9 cellular contexts compared by ENCODE assay signal in the genomic region with DNA sequence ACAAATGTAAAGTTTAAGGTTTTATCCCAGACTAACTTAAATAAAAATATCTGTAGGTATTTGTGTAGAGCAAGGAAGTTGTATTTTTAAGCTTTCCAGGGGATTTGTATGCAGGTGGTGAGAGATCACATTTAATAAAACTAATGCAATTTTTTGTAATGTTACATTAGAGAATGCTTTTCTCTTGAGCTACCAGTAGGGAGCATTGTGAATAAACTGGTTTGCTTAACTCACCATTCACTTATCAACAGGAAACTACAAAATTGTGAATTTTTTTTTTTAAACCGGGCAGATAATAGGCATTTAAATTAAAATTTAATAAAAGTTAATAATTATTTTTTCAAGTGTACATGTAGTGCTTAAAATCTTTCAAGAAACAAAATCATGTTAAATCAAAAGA.
DNase-seq lines count a peak whose midpoint lies in the region; FAIRE-seq and TF ChIP-seq lines count a peak whose summit lies in the region.
"Had no signal": no experiment of that assay in that cellular context is flagged by ENCODE, and none has a peak within 500 bp of the region (broad histone marks: within the 10 kb centered on the region; RNA-seq: fewer than 3 reads in every experiment).

No MANE protein-coding gene starts in this region.

- H3K9ac ChIP-seq in keratinocyte (ENCODE audit: control insufficient read depth, extremely low read depth, insufficient read depth, low read length) = no peak overlapping the region

- H3K9me3 ChIP-seq in keratinocyte (ENCODE audit: control insufficient read depth, low read depth, low read length) = no peaks in the 10 kb centered on the region

- in situ Hi-C loops in GM13977 (cut with MboI; ENCODE audit: low pct_unique_long_range_greater_than_20kb, low sequenced_read_pairs, unreplicated experiment) = no loop called here

- no peak overlapping the region for H3K4me2 ChIP-seq in keratinocyte (ENCODE audit: control insufficient read depth, extremely low read depth, insufficient read depth, low read depth, low read length)

- no peaks in the 10 kb centered on the region for H3K9me1 ChIP-seq in keratinocyte (ENCODE audit: control insufficient read depth, extremely low read depth, insufficient read depth, low read length)

- H3K27ac ChIP-seq in keratinocyte (ENCODE audit: control insufficient read depth, insufficient read depth, low read length) = no peak overlapping the region

- H4K20me1 ChIP-seq in keratinocyte (ENCODE audit: control insufficient read depth, extremely low read depth, insufficient read depth, low read length) = no peaks in the 10 kb centered on the region

- dilution Hi-C loops in keratinocyte (cut with MboI; ENCODE audit: extremely low pct_ligation_motif_present, low sequenced_read_pairs) = no loop called here

- H3K79me2 ChIP-seq in keratinocyte (ENCODE audit: control insufficient read depth, insufficient read depth, low read length) = no peaks in the 10 kb centered on the region

- DNase-seq in AG10803 (ENCODE audit: low read depth) = peak; percentile 36
- no peak for DNase-seq in GM13977 (ENCODE audit: low spot score)
- no peak for DNase-seq in keratinocyte (ENCODE audit: low read depth, low spot score)
- DNase-seq in NCI-H2171 treated with DMSO at 0.1 percent for 48 hours (lab: John Stamatoyannopoulos, UW) = no peak
- DNase-seq in DMS79 treated with DMSO at 0.1 percent for 48 hours (lab: John Stamatoyannopoulos, UW) = no peak
- DNase-seq in inferior parietal cortex (ENCODE audit: extremely low spot score) = no peak
- DNase-seq in HK-2 (ENCODE audit: unreplicated experiment) = no peak

- H2AFZ ChIP-seq in keratinocyte (ENCODE audit: control insufficient read depth, low read length) = no peak overlapping the region

- no peaks in the 10 kb centered on the region for H3K27me3 ChIP-seq in keratinocyte (ENCODE audit: control insufficient read depth, extremely low read depth, insufficient read depth, low read length)

- H3K4me1 ChIP-seq in keratinocyte (ENCODE audit: control insufficient read depth, extremely low read depth, insufficient read depth, low read length) = no peaks in the 10 kb centered on the region

- peak; percentile 58 for TF ChIP-seq CTCF in AG10803 (conservative IDR thresholded peaks at IDR 0.05; ENCODE audit: low read length)
- TF ChIP-seq CTCF in GM13977 (IDR thresholded peaks at IDR 0.05; ENCODE audit: extremely low read depth, insufficient read depth, missing control alignments) = peak; percentile 35
- peak in 2 of 3 experiments; percentile 18 to 27 for TF ChIP-seq CTCF in keratinocyte (optimal IDR thresholded peaks at IDR 0.05 in 1 of 3, IDR thresholded peaks at IDR 0.05 in 1 of 3, conservative IDR thresholded peaks at IDR 0.05 in 1 of 3; ENCODE audit: extremely low read depth in 1 of 3, insufficient read depth in 2 of 3, low read length in 3 of 3)

- FAIRE-seq in TTC549 (lab: Jason Lieb, UNC) (peak; percentile 98), keratinocyte (lab: Jason Lieb, UNC) (no peak)
- FAIRE-seq: GM18507 had no signal

- no peaks in the 10 kb centered on the region for H3K36me3 ChIP-seq in keratinocyte (ENCODE audit: control insufficient read depth in 2 of 2, extremely low read depth in 1 of 2, insufficient read depth in 2 of 2, low read length in 2 of 2)

- H3K4me3 ChIP-seq in AG10803 (ENCODE audit: low read length) = no peak overlapping the region
- no peak overlapping the region for H3K4me3 ChIP-seq in keratinocyte (ENCODE audit: control insufficient read depth in 2 of 3, extremely low read depth in 1 of 3, insufficient read depth in 2 of 3, low read depth in 1 of 3, low read length in 3 of 3)
